In genomic region chr6:149847943-149848267, GRCh38 we compare ENCODE assay signal across 2 cellular contexts.
A peak's percentile ranks its signal among the peaks of the same experiment; 100 is the strongest.
TF ChIP-seq lines count a peak whose summit lies in the region.

No MANE protein-coding gene starts in this region.

TF ChIP-seq in SK-N-SH, 30 proteins besides CTCF, POLR2A, EP300 and RAD21:
- peak; percentile 48; the same call in 1 of the 2 replicates for TF ChIP-seq USF1 (IDR thresholded peaks at IDR 0.05; ENCODE audit: borderline replicate concordance, low read depth)
- TF ChIP-seq EZH2phosphoT487 (IDR thresholded peaks at IDR 0.05; ENCODE audit: borderline replicate concordance, low read depth) = no peak
- no peak for TF ChIP-seq PBX3 (IDR thresholded peaks at IDR 0.05)
- TF ChIP-seq TAF1 (IDR thresholded peaks at IDR 0.05; ENCODE audit: borderline replicate concordance, low read depth, low read length) = no peak
- no peak for TF ChIP-seq TCF12 (IDR thresholded peaks at IDR 0.05)
- no peak for TF ChIP-seq SMC3 (IDR thresholded peaks at IDR 0.05; ENCODE audit: low read depth, low read length)

TF ChIP-seq in GM23338, 12 proteins besides CTCF, POLR2A, EP300 and RAD21:
- TF ChIP-seq ZNF462 (CRISPR knock-in tag; IDR thresholded peaks at IDR 0.05) (no peak), EZH2 (IDR thresholded peaks at IDR 0.05; ENCODE audit: low read depth, unreplicated experiment) (no peak), ZNF114 (CRISPR knock-in tag; IDR thresholded peaks at IDR 0.05) (no peak), ETS1 (IDR thresholded peaks at IDR 0.05) (no peak)
